18 cellular contexts compared by ENCODE assay signal in genomic region chr11:198236-198806, GRCh38. TPM values are rescaled to one million over a fixed set of nuclear protein-coding genes. Genes with fewer than 3 reads are reported as not detected.
DNase-seq lines count a peak whose midpoint lies in the region; ATAC-seq, FAIRE-seq and TF ChIP-seq lines count a peak whose summit lies in the region.
"Had no signal": no experiment of that assay in that cellular context is flagged by ENCODE, and none has a peak within 500 bp of the region (broad histone marks: within the 10 kb centered on the region; RNA-seq: fewer than 3 reads in every experiment).

No MANE protein-coding gene starts in this region.

- H3K36me3 Mint-ChIP-seq in activated CD8-positive, alpha-beta T cell treated with anti-CD3 and anti-CD28 coated beads, Interleukin-2, amount 10 ng/mL, durations not matched to agents 7 days and 5 days (ENCODE audit: low read depth), result peaks cover 3% of the 10 kb centered on the region
- peaks cover 10% of the 10 kb centered on the region for H3K36me3 Mint-ChIP-seq in activated CD8-positive, alpha-beta T cell treated with anti-CD3 and anti-CD28 coated beads for 36 hours (ENCODE audit: low read depth)
- no peaks in the 10 kb centered on the region for H3K36me3 Mint-ChIP-seq in glutamatergic neuron (ENCODE audit: unreplicated experiment)
- H3K36me3 Mint-ChIP-seq: IgD-negative memory B cell, neural progenitor cell had no signal

- H3K4me2 ChIP-seq in GM12878 (ENCODE audit: control insufficient read depth, insufficient read depth), result no peak overlapping the region
- no peak overlapping the region for H3K4me2 ChIP-seq in osteoblast (ENCODE audit: insufficient read depth, low read length)
- H3K4me2 ChIP-seq: neural progenitor cell had no signal

- SMC1A ChIA-PET in GM12878 (lab: Charles Lee; ENCODE audit: uncharacterized antibody, unreplicated experiment), result no interaction called here

- no TSS peak for BruUV-seq in GM12878 (replicated peaks; lab: Mats Ljungman, UMichigan)

- POLR2A ChIA-PET in activated CD8-positive, alpha-beta T cell treated with anti-CD3 and anti-CD28 coated beads, Interleukin-2, amount 10 ng/mL, durations not matched to agents 7 days and 5 days (lab: Charles Lee), result no interaction called here
- POLR2A ChIA-PET in activated CD8-positive, alpha-beta T cell treated with anti-CD3 and anti-CD28 coated beads for 36 hours (lab: Charles Lee), result no interaction called here
- POLR2A ChIA-PET in GM12878 (lab: Charles Lee), result no interaction called here

- no peaks in the 10 kb centered on the region for H3K36me3 ChIP-seq in GM12878 (ENCODE audit: control insufficient read depth in 2 of 2, insufficient read depth in 2 of 2, low read length in 1 of 2)
- H3K36me3 ChIP-seq in osteoblast (ENCODE audit: insufficient read depth, low read length), result peaks cover 13% of the 10 kb centered on the region
- H3K36me3 ChIP-seq in esophagus squamous epithelium, result peaks cover 0 to 30% (median 0%) of the 10 kb centered on the region in 3 donors
- H3K36me3 ChIP-seq: neural progenitor cell had no signal

- H3K79me2 ChIP-seq in GM12878 (ENCODE audit: control insufficient read depth, insufficient read depth, low read length), result no peaks in the 10 kb centered on the region
- peaks cover 9% of the 10 kb centered on the region for H3K79me2 ChIP-seq in osteoblast (ENCODE audit: insufficient read depth, low read length)

- no peaks in the 10 kb centered on the region for H3K9me3 Mint-ChIP-seq in activated CD8-positive, alpha-beta T cell treated with anti-CD3 and anti-CD28 coated beads, Interleukin-2, amount 10 ng/mL, durations not matched to agents 7 days and 5 days (ENCODE audit: insufficient read depth)
- no peaks in the 10 kb centered on the region for H3K9me3 Mint-ChIP-seq in activated CD8-positive, alpha-beta T cell treated with anti-CD3 and anti-CD28 coated beads for 36 hours
- no peaks in the 10 kb centered on the region for H3K9me3 Mint-ChIP-seq in glutamatergic neuron (ENCODE audit: unreplicated experiment)
- H3K9me3 Mint-ChIP-seq: CD4-positive, CD25-positive, alpha-beta regulatory T cell; IgD-negative memory B cell; neural progenitor cell; stimulated activated naive B cell treated with anti-CD40 and anti-IgM and Interleukin-4, amounts not matched to agents 10 μg/mL and 1 μg/mL and 100 μg/mL, for 72 hours; T-cell had no signal

- no peak for FAIRE-seq in GM12878 (lab: Jason Lieb, UNC)

- H3K9ac ChIP-seq in GM12878 (ENCODE audit: control insufficient read depth, insufficient read depth, low read length), result no peak overlapping the region
- H3K9ac ChIP-seq: neural progenitor cell had no signal

- H3K4me3 ChIP-seq in GM12878, result no peak overlapping the region
- H3K4me3 ChIP-seq in osteoblast (ENCODE audit: insufficient read depth, low read length), result no peak overlapping the region
- no peak overlapping the region for H3K4me3 ChIP-seq in esophagus squamous epithelium
- H3K4me3 ChIP-seq: body of pancreas, neural progenitor cell had no signal

- no peak for TF ChIP-seq EP300 in GM12878 (IDR thresholded peaks at IDR 0.05; ENCODE audit: borderline replicate concordance in 1 of 2, control insufficient read depth in 1 of 2, low read depth in 2 of 2, low read length in 2 of 2)

- in situ Hi-C loops in GM12878 (cut with MboI), result no loop called here

- H3K9me3 ChIP-seq in GM12878 (replicated peaks; ENCODE audit: control insufficient read depth, insufficient read depth, low read length) (no peaks in the 10 kb centered on the region), osteoblast (ENCODE audit: low read depth, low read length) (no peaks in the 10 kb centered on the region), esophagus squamous epithelium (no peaks in the 10 kb centered on the region)
- H3K9me3 ChIP-seq: body of pancreas had no signal

- no peak overlapping the region for H3K4me3 Mint-ChIP-seq in activated CD8-positive, alpha-beta T cell treated with anti-CD3 and anti-CD28 coated beads, Interleukin-2, amount 10 ng/mL, durations not matched to agents 7 days and 5 days
- no peak overlapping the region for H3K4me3 Mint-ChIP-seq in activated CD8-positive, alpha-beta T cell treated with anti-CD3 and anti-CD28 coated beads for 36 hours
- no peak overlapping the region for H3K4me3 Mint-ChIP-seq in glutamatergic neuron (ENCODE audit: unreplicated experiment)
- H3K4me3 Mint-ChIP-seq: CD4-positive, CD25-positive, alpha-beta regulatory T cell; neural progenitor cell; stimulated activated naive B cell treated with anti-CD40 and anti-IgM and Interleukin-4, amounts not matched to agents 10 μg/mL and 1 μg/mL and 100 μg/mL, for 72 hours; T-cell had no signal

- H4K20me1 ChIP-seq in GM12878 (ENCODE audit: control insufficient read depth, insufficient read depth) (no peaks in the 10 kb centered on the region), osteoblast (ENCODE audit: insufficient read depth, low read length) (peaks cover 22% of the 10 kb centered on the region)

- peaks cover 23% of the 10 kb centered on the region for H3K4me1 Mint-ChIP-seq in activated CD8-positive, alpha-beta T cell treated with anti-CD3 and anti-CD28 coated beads, Interleukin-2, amount 10 ng/mL, durations not matched to agents 7 days and 5 days (ENCODE audit: low read depth)
- peaks cover 24% of the 10 kb centered on the region for H3K4me1 Mint-ChIP-seq in activated CD8-positive, alpha-beta T cell treated with anti-CD3 and anti-CD28 coated beads for 36 hours (ENCODE audit: low read depth)
- no peaks in the 10 kb centered on the region for H3K4me1 Mint-ChIP-seq in glutamatergic neuron (ENCODE audit: low read depth, unreplicated experiment)
- H3K4me1 Mint-ChIP-seq: H9, neural progenitor cell had no signal

- peak overlapping the region; percentile 44 for H3K27ac Mint-ChIP-seq in activated CD8-positive, alpha-beta T cell treated with anti-CD3 and anti-CD28 coated beads, Interleukin-2, amount 10 ng/mL, durations not matched to agents 7 days and 5 days
- no peak overlapping the region for H3K27ac Mint-ChIP-seq in activated CD8-positive, alpha-beta T cell treated with anti-CD3 and anti-CD28 coated beads for 36 hours
- no peak overlapping the region for H3K27ac Mint-ChIP-seq in glutamatergic neuron (ENCODE audit: unreplicated experiment)
- H3K27ac Mint-ChIP-seq: H9, IgD-negative memory B cell, neural progenitor cell, T-cell had no signal

- no peak for TF ChIP-seq RAD21 in GM12878 (IDR thresholded peaks at IDR 0.05; ENCODE audit: insufficient read depth, low read depth, low read length)

- no peaks in the 10 kb centered on the region for H3K4me1 ChIP-seq in GM12878 (ENCODE audit: control insufficient read depth, insufficient read depth, low read length)
- no peaks in the 10 kb centered on the region for H3K4me1 ChIP-seq in osteoblast (ENCODE audit: insufficient read depth, low read length)
- peaks cover 0 to 9% (median 0%) of the 10 kb centered on the region in 3 donors for H3K4me1 ChIP-seq in esophagus squamous epithelium
- H3K4me1 ChIP-seq: body of pancreas, neural progenitor cell had no signal

- ATAC-seq in activated CD8-positive, alpha-beta T cell treated with anti-CD3 and anti-CD28 coated beads, Interleukin-2, amount 10 ng/mL, durations not matched to agents 7 days and 5 days, result no peak
- no peak for ATAC-seq in activated CD8-positive, alpha-beta T cell treated with anti-CD3 and anti-CD28 coated beads for 36 hours
- ATAC-seq in GM12878, result peak; percentile 16; the same call in 2 of the 3 replicates
- ATAC-seq: body of pancreas; stimulated activated naive B cell treated with anti-CD40 and anti-IgM and Interleukin-4, amounts not matched to agents 10 μg/mL and 1 μg/mL and 100 μg/mL, for 72 hours; T-cell had no signal

- CTCF ChIA-PET in activated CD8-positive, alpha-beta T cell treated with anti-CD3 and anti-CD28 coated beads, Interleukin-2, amount 10 ng/mL, durations not matched to agents 7 days and 5 days (lab: Charles Lee), result no interaction called here
- CTCF ChIA-PET in activated CD8-positive, alpha-beta T cell treated with anti-CD3 and anti-CD28 coated beads for 36 hours (lab: Charles Lee), result no interaction called here
- CTCF ChIA-PET in GM12878 (lab: Yijun Ruan, JAX), result no interaction called here

- H3K27ac ChIP-seq in GM12878 (ENCODE audit: control insufficient read depth, insufficient read depth), result no peak overlapping the region
- no peak overlapping the region for H3K27ac ChIP-seq in osteoblast (ENCODE audit: low read depth, low read length)
- no peak overlapping the region for H3K27ac ChIP-seq in esophagus squamous epithelium
- H3K27ac ChIP-seq: body of pancreas, neural progenitor cell had no signal

- no peak for TF ChIP-seq CTCF in activated CD8-positive, alpha-beta T cell treated with anti-CD3 and anti-CD28 coated beads for 36 hours (IDR thresholded peaks at IDR 0.05)
- TF ChIP-seq CTCF in GM12878 (IDR thresholded peaks at IDR 0.05 in 2 of 3, conservative IDR thresholded peaks at IDR 0.05 in 1 of 3; ENCODE audit: control insufficient read depth in 2 of 3, extremely low read depth in 1 of 3, insufficient read depth in 1 of 3, low read depth in 3 of 3, low read length in 3 of 3) (no peak), osteoblast (IDR thresholded peaks at IDR 0.05; ENCODE audit: extremely low read depth, low read depth, low read length) (no peak), glutamatergic neuron (IDR thresholded peaks at IDR 0.05; ENCODE audit: partially characterized antibody, unreplicated experiment) (no peak), esophagus squamous epithelium (IDR thresholded peaks at IDR 0.05) (no peak)

- 85% methylated on average over 21 of the region's 21 CpGs for WGBS in GM12878 (ENCODE audit: insufficient coverage, insufficient replicate concordance, low lambda C conversion rate, missing lambda C conversion rate)
- WGBS in esophagus squamous epithelium, 2 donors, result 81 to 100% methylated on average over 1 to 9 of the region's 21 CpGs

- H3K27me3 Mint-ChIP-seq in activated CD8-positive, alpha-beta T cell treated with anti-CD3 and anti-CD28 coated beads, Interleukin-2, amount 10 ng/mL, durations not matched to agents 7 days and 5 days (ENCODE audit: low read depth), result no peaks in the 10 kb centered on the region
- no peaks in the 10 kb centered on the region for H3K27me3 Mint-ChIP-seq in activated CD8-positive, alpha-beta T cell treated with anti-CD3 and anti-CD28 coated beads for 36 hours
- peaks cover 2% of the 10 kb centered on the region for H3K27me3 Mint-ChIP-seq in glutamatergic neuron (ENCODE audit: unreplicated experiment)
- H3K27me3 Mint-ChIP-seq: CD4-positive, CD25-positive, alpha-beta regulatory T cell; IgD-negative memory B cell; stimulated activated naive B cell treated with anti-CD40 and anti-IgM and Interleukin-4, amounts not matched to agents 10 μg/mL and 1 μg/mL and 100 μg/mL, for 72 hours; T-cell had no signal

- intact Hi-C loops in activated CD8-positive, alpha-beta T cell treated with anti-CD3 and anti-CD28 coated beads for 36 hours (cut with micrococcal nuclease), result no loop called here
- intact Hi-C loops in GM12878 (cut with micrococcal nuclease; ENCODE audit: unreplicated experiment), result no loop called here
- intact Hi-C loops in esophagus squamous epithelium (cut with DNase I), result no loop called here

- RAD21 ChIA-PET in GM12878 (lab: Charles Lee; ENCODE audit: unreplicated experiment), result interaction anchor here (1.3 kb wide), 1 partner anchor 8 kb away, joined by 3 read pairs; the partner anchor contains the start of gene BET1L

- no peak overlapping the region for H2AFZ ChIP-seq in GM12878 (ENCODE audit: control insufficient read depth, low read depth, low read length)
- no peak overlapping the region for H2AFZ ChIP-seq in osteoblast (ENCODE audit: low read length)
- H2AFZ ChIP-seq: neural progenitor cell had no signal

- H3K27me3 ChIP-seq in GM12878 (replicated peaks in 1 of 2; ENCODE audit: control insufficient read depth in 2 of 2, insufficient read depth in 2 of 2, low read length in 1 of 2) (no peaks in the 10 kb centered on the region), osteoblast (ENCODE audit: insufficient read depth, low read length) (no peaks in the 10 kb centered on the region), esophagus squamous epithelium (peaks cover 0 to 4% (median 0%) of the 10 kb centered on the region in 4 donors)
- H3K27me3 ChIP-seq: body of pancreas, neural progenitor cell had no signal

- no peak; the same call in 1 of the 2 replicates for TF ChIP-seq POLR2A in GM12878 (IDR thresholded peaks at IDR 0.05; ENCODE audit: low read depth, low read length)
- TF ChIP-seq POLR2A in esophagus squamous epithelium (IDR thresholded peaks at IDR 0.05), result no peak

- peak; percentile 16 for DNase-seq in activated CD8-positive, alpha-beta T cell treated with anti-CD3 and anti-CD28 coated beads, Interleukin-2, amount 10 ng/mL, durations not matched to agents 7 days and 5 days
- DNase-seq in activated CD8-positive, alpha-beta T cell treated with anti-CD3 and anti-CD28 coated beads for 36 hours, result no peak
- DNase-seq in GM12878 (ENCODE audit: low read depth, low spot score), result no peak
- peak; percentile 77 for DNase-seq in osteoblast (ENCODE audit: insufficient read length, low spot score, missing footprints)
- no peak for DNase-seq in glutamatergic neuron
- DNase-seq in esophagus squamous epithelium (lab: John Stamatoyannopoulos, UW), result no peak
- DNase-seq: activated CD4-positive, CD25-positive, alpha-beta regulatory T cell; CD4-positive, CD25-positive, alpha-beta regulatory T cell; EL; H9; mesenchymal stem cell; stimulated activated naive B cell treated with anti-CD40 and anti-IgM and Interleukin-4, amounts not matched to agents 10 μg/mL and 1 μg/mL and 100 μg/mL, for 72 hours had no signal

RNA-seq across cellular contexts. Expression of gene SCGB1C1, which starts 5.4 kb away (rescaled TPM):
- not detected for total RNA-seq in activated CD8-positive, alpha-beta T cell treated with anti-CD3 and anti-CD28 coated beads, Interleukin-2, amount 10 ng/mL, durations not matched to agents 7 days and 5 days
- not detected for total RNA-seq in activated CD8-positive, alpha-beta T cell treated with anti-CD3 and anti-CD28 coated beads for 36 hours
- total RNA-seq in GM12878 (2013; cell fraction: nucleolus; rRNA removed), result not detected in 2 replicates
- not detected in 2 replicates for total RNA-seq in GM12878 (2014; rRNA removed)
- total RNA-seq in GM12878 (2014; rRNA removed; fragmentation: Illumina TruSeq; extraction: Trizol), result not detected in 2 replicates
- not detected in 2 replicates for total RNA-seq in GM12878 (2021)
- polyA plus RNA-seq in GM12878 (2011; ENCODE audit: low read depth), result not detected
- polyA plus RNA-seq in GM12878 (2011; rRNA removed), result not detected in 2 replicates
- not detected in 2 replicates for polyA plus RNA-seq in GM12878 (2011; cell fraction: cytosol; rRNA removed)
- not detected in 2 replicates for polyA plus RNA-seq in GM12878 (2011; cell fraction: nucleus; rRNA removed)
- not detected in 2 replicates for polyA plus RNA-seq in GM12878 (2012)
- not detected in 2 replicates for polyA plus RNA-seq in GM12878 (2014; fragmentation: Illumina TruSeq; extraction: Trizol)
- not detected for polyA plus RNA-seq in GM12878 (2014; fragmentation: Nextera tagmentation; extraction: Ambion mirVana)
- not detected in 2 replicates for polyA plus RNA-seq in GM12878 (2014; rRNA removed)
- not detected for polyA plus RNA-seq in GM12878 (2016; fragmentation: Nextera tagmentation; extraction: Ambion mirVana)
- polyA minus RNA-seq in GM12878 (2011; rRNA and poly(A)+ RNA removed), result not detected in 2 replicates
- polyA minus RNA-seq in GM12878 (2011; cell fraction: cytosol; rRNA and poly(A)+ RNA removed), result not detected in 2 replicates
- polyA minus RNA-seq in GM12878 (2011; cell fraction: nucleus; rRNA and poly(A)+ RNA removed), result not detected in 2 replicates
- not detected in 2 replicates for total RNA-seq in osteoblast
- total RNA-seq in glutamatergic neuron (ENCODE audit: unreplicated experiment), result not detected
- not detected for total RNA-seq in esophagus squamous epithelium
- total RNA-seq: A673; body of pancreas; CD4-positive, CD25-positive, alpha-beta regulatory T cell; H9; RPMI7951; T-cell had no signal
- polyA plus RNA-seq: CD4-positive, CD25-positive, alpha-beta regulatory T cell; IgD-negative memory B cell had no signal

RNA-seq across cellular contexts. Expression of gene BET1L, which starts 8.9 kb away (rescaled TPM):
- 10 to 100 TPM; 33.8 to 34.2 TPM for total RNA-seq in activated CD8-positive, alpha-beta T cell treated with anti-CD3 and anti-CD28 coated beads, Interleukin-2, amount 10 ng/mL, durations not matched to agents 7 days and 5 days
- total RNA-seq in activated CD8-positive, alpha-beta T cell treated with anti-CD3 and anti-CD28 coated beads for 36 hours, result 10 to 100 TPM; 58.4 to 68.9 TPM
- 54.6 and 60.2 TPM in 2 replicates for total RNA-seq in GM12878 (2013; cell fraction: nucleolus; rRNA removed)
- total RNA-seq in GM12878 (2014; rRNA removed), result 15.6 and 17.8 TPM in 2 replicates
- 13.7 and 14.0 TPM in 2 replicates for total RNA-seq in GM12878 (2014; rRNA removed; fragmentation: Illumina TruSeq; extraction: Trizol)
- total RNA-seq in GM12878 (2021), result 40.5 and 48.9 TPM in 2 replicates
- 36.2 TPM for polyA plus RNA-seq in GM12878 (2011; ENCODE audit: low read depth)
- polyA plus RNA-seq in GM12878 (2011; rRNA removed), result 24.6 and 44.2 TPM in 2 replicates
- 66.9 and 68.1 TPM in 2 replicates for polyA plus RNA-seq in GM12878 (2011; cell fraction: cytosol; rRNA removed)
- 49.8 and 58.9 TPM in 2 replicates for polyA plus RNA-seq in GM12878 (2011; cell fraction: nucleus; rRNA removed)
- 52.3 and 52.9 TPM in 2 replicates for polyA plus RNA-seq in GM12878 (2012)
- 28.3 and 40.8 TPM in 2 replicates for polyA plus RNA-seq in GM12878 (2014; fragmentation: Illumina TruSeq; extraction: Trizol)
- 10 to 100 TPM in 1 of 2 experiments, 1 to 10 TPM in 1; 6.7 to 12.4 TPM for polyA plus RNA-seq in GM12878 (2014; fragmentation: Nextera tagmentation; extraction: Ambion mirVana)
- 38.7 and 43.0 TPM in 2 replicates for polyA plus RNA-seq in GM12878 (2014; rRNA removed)
- polyA plus RNA-seq in GM12878 (2016; fragmentation: Nextera tagmentation; extraction: Ambion mirVana), result 10 to 100 TPM; 46.9 to 55.4 TPM
- polyA minus RNA-seq in GM12878 (2011; rRNA and poly(A)+ RNA removed), result 77.0 and 86.8 TPM in 2 replicates
- polyA minus RNA-seq in GM12878 (2011; cell fraction: cytosol; rRNA and poly(A)+ RNA removed), result 11.8 and 13.0 TPM in 2 replicates
- polyA minus RNA-seq in GM12878 (2011; cell fraction: nucleus; rRNA and poly(A)+ RNA removed), result 44.2 and 63.0 TPM in 2 replicates
- total RNA-seq in osteoblast, result 24.6 and 25.6 TPM in 2 replicates
- 45.5 TPM for total RNA-seq in glutamatergic neuron (ENCODE audit: unreplicated experiment)
- 10 to 100 TPM; 16.3 to 24.8 (median 17.1) TPM for total RNA-seq in esophagus squamous epithelium

RNA-seq across cellular contexts. Expression of gene RIC8A, which starts 9.2 kb away (rescaled TPM):
- total RNA-seq in activated CD8-positive, alpha-beta T cell treated with anti-CD3 and anti-CD28 coated beads, Interleukin-2, amount 10 ng/mL, durations not matched to agents 7 days and 5 days, result 100 to 1,000 TPM; 121 to 126 TPM
- total RNA-seq in activated CD8-positive, alpha-beta T cell treated with anti-CD3 and anti-CD28 coated beads for 36 hours, result 100 to 1,000 TPM in 1 of 2 experiments, 10 to 100 TPM in 1; 96.5 to 108 TPM
- 45.6 and 57.5 TPM in 2 replicates for total RNA-seq in GM12878 (2013; cell fraction: nucleolus; rRNA removed)
- 157 and 167 TPM in 2 replicates for total RNA-seq in GM12878 (2014; rRNA removed)
- 81.2 and 82.9 TPM in 2 replicates for total RNA-seq in GM12878 (2014; rRNA removed; fragmentation: Illumina TruSeq; extraction: Trizol)
- 97.8 and 107 TPM in 2 replicates for total RNA-seq in GM12878 (2021)
- 69.6 TPM for polyA plus RNA-seq in GM12878 (2011; ENCODE audit: low read depth)
- 46.4 and 93.7 TPM in 2 replicates for polyA plus RNA-seq in GM12878 (2011; rRNA removed)
- 105 and 117 TPM in 2 replicates for polyA plus RNA-seq in GM12878 (2011; cell fraction: cytosol; rRNA removed)
- 289 and 296 TPM in 2 replicates for polyA plus RNA-seq in GM12878 (2011; cell fraction: nucleus; rRNA removed)
- polyA plus RNA-seq in GM12878 (2012), result 52.9 and 63.6 TPM in 2 replicates
- 38.1 and 77.6 TPM in 2 replicates for polyA plus RNA-seq in GM12878 (2014; fragmentation: Illumina TruSeq; extraction: Trizol)
- 10 to 100 TPM; 10.4 to 12.4 TPM for polyA plus RNA-seq in GM12878 (2014; fragmentation: Nextera tagmentation; extraction: Ambion mirVana)
- polyA plus RNA-seq in GM12878 (2014; rRNA removed), result 106 and 109 TPM in 2 replicates
- polyA plus RNA-seq in GM12878 (2016; fragmentation: Nextera tagmentation; extraction: Ambion mirVana), result 10 to 100 TPM; 68.6 to 79.9 TPM
- 84.0 and 146 TPM in 2 replicates for polyA minus RNA-seq in GM12878 (2011; rRNA and poly(A)+ RNA removed)
- 30.2 and 48.7 TPM in 2 replicates for polyA minus RNA-seq in GM12878 (2011; cell fraction: cytosol; rRNA and poly(A)+ RNA removed)
- 74.8 and 117 TPM in 2 replicates for polyA minus RNA-seq in GM12878 (2011; cell fraction: nucleus; rRNA and poly(A)+ RNA removed)
- total RNA-seq in osteoblast, result 128 and 134 TPM in 2 replicates
- total RNA-seq in glutamatergic neuron (ENCODE audit: unreplicated experiment), result 95.5 TPM
- total RNA-seq in esophagus squamous epithelium, result 10 to 100 TPM; 48.3 to 71.1 (median 60.2) TPM

RNA-seq across cellular contexts. Expression of gene SIRT3, which starts 37.8 kb away (rescaled TPM):
- total RNA-seq in activated CD8-positive, alpha-beta T cell treated with anti-CD3 and anti-CD28 coated beads, Interleukin-2, amount 10 ng/mL, durations not matched to agents 7 days and 5 days, result 10 to 100 TPM; 13.1 to 15.0 TPM
- total RNA-seq in activated CD8-positive, alpha-beta T cell treated with anti-CD3 and anti-CD28 coated beads for 36 hours, result 10 to 100 TPM; 27.7 to 32.1 TPM
- total RNA-seq in GM12878 (2013; cell fraction: nucleolus; rRNA removed), result 26.5 and 33.8 TPM in 2 replicates
- total RNA-seq in GM12878 (2014; rRNA removed), result 12.4 and 13.3 TPM in 2 replicates
- 7.1 and 8.5 TPM in 2 replicates for total RNA-seq in GM12878 (2014; rRNA removed; fragmentation: Illumina TruSeq; extraction: Trizol)
- total RNA-seq in GM12878 (2021), result 12.9 and 15.1 TPM in 2 replicates
- polyA plus RNA-seq in GM12878 (2011; ENCODE audit: low read depth), result 11.2 TPM
- 15.8 and 18.8 TPM in 2 replicates for polyA plus RNA-seq in GM12878 (2011; rRNA removed)
- polyA plus RNA-seq in GM12878 (2011; cell fraction: cytosol; rRNA removed), result 26.1 and 26.7 TPM in 2 replicates
- polyA plus RNA-seq in GM12878 (2011; cell fraction: nucleus; rRNA removed), result 44.2 and 52.4 TPM in 2 replicates
- polyA plus RNA-seq in GM12878 (2012), result 21.5 and 28.2 TPM in 2 replicates
- 11.8 and 19.4 TPM in 2 replicates for polyA plus RNA-seq in GM12878 (2014; fragmentation: Illumina TruSeq; extraction: Trizol)
- polyA plus RNA-seq in GM12878 (2014; fragmentation: Nextera tagmentation; extraction: Ambion mirVana), result 1 to 10 TPM in 1 of 2 experiments, under 1 TPM in 1; 0.90 to 2.8 TPM
- 22.6 and 23.2 TPM in 2 replicates for polyA plus RNA-seq in GM12878 (2014; rRNA removed)
- polyA plus RNA-seq in GM12878 (2016; fragmentation: Nextera tagmentation; extraction: Ambion mirVana), result 10 to 100 TPM; 11.4 to 12.9 TPM
- polyA minus RNA-seq in GM12878 (2011; rRNA and poly(A)+ RNA removed), result 6.3 and 21.2 TPM in 2 replicates
- 2.8 and 5.7 TPM in 2 replicates for polyA minus RNA-seq in GM12878 (2011; cell fraction: cytosol; rRNA and poly(A)+ RNA removed)
- 10.2 and 16.3 TPM in 2 replicates for polyA minus RNA-seq in GM12878 (2011; cell fraction: nucleus; rRNA and poly(A)+ RNA removed)
- 10.9 and 11.2 TPM in 2 replicates for total RNA-seq in osteoblast
- total RNA-seq in glutamatergic neuron (ENCODE audit: unreplicated experiment), result 23.6 TPM
- total RNA-seq in esophagus squamous epithelium, result 1 to 10 TPM; 2.5 to 8.3 (median 6.1) TPM

RNA-seq across cellular contexts. Expression of gene PSMD13, which starts 38.5 kb away (rescaled TPM):
- 100 to 1,000 TPM; 164 to 173 TPM for total RNA-seq in activated CD8-positive, alpha-beta T cell treated with anti-CD3 and anti-CD28 coated beads, Interleukin-2, amount 10 ng/mL, durations not matched to agents 7 days and 5 days
- 100 to 1,000 TPM; 220 to 228 TPM for total RNA-seq in activated CD8-positive, alpha-beta T cell treated with anti-CD3 and anti-CD28 coated beads for 36 hours
- 72.9 and 74.9 TPM in 2 replicates for total RNA-seq in GM12878 (2013; cell fraction: nucleolus; rRNA removed)
- 173 and 184 TPM in 2 replicates for total RNA-seq in GM12878 (2014; rRNA removed)
- 131 and 141 TPM in 2 replicates for total RNA-seq in GM12878 (2014; rRNA removed; fragmentation: Illumina TruSeq; extraction: Trizol)
- total RNA-seq in GM12878 (2021), result 160 and 163 TPM in 2 replicates
- 82.9 TPM for polyA plus RNA-seq in GM12878 (2011; ENCODE audit: low read depth)
- polyA plus RNA-seq in GM12878 (2011; rRNA removed), result 159 and 169 TPM in 2 replicates
- polyA plus RNA-seq in GM12878 (2011; cell fraction: cytosol; rRNA removed), result 181 and 204 TPM in 2 replicates
- 151 and 175 TPM in 2 replicates for polyA plus RNA-seq in GM12878 (2011; cell fraction: nucleus; rRNA removed)
- polyA plus RNA-seq in GM12878 (2012), result 108 and 124 TPM in 2 replicates
- 164 and 170 TPM in 2 replicates for polyA plus RNA-seq in GM12878 (2014; fragmentation: Illumina TruSeq; extraction: Trizol)
- polyA plus RNA-seq in GM12878 (2014; fragmentation: Nextera tagmentation; extraction: Ambion mirVana), result 100 to 1,000 TPM; 198 to 221 TPM
- 169 and 193 TPM in 2 replicates for polyA plus RNA-seq in GM12878 (2014; rRNA removed)
- polyA plus RNA-seq in GM12878 (2016; fragmentation: Nextera tagmentation; extraction: Ambion mirVana), result 100 to 1,000 TPM; 277 to 303 TPM
- polyA minus RNA-seq in GM12878 (2011; rRNA and poly(A)+ RNA removed), result 71.0 and 89.0 TPM in 2 replicates
- 26.2 and 34.4 TPM in 2 replicates for polyA minus RNA-seq in GM12878 (2011; cell fraction: cytosol; rRNA and poly(A)+ RNA removed)
- 33.7 and 39.5 TPM in 2 replicates for polyA minus RNA-seq in GM12878 (2011; cell fraction: nucleus; rRNA and poly(A)+ RNA removed)
- total RNA-seq in osteoblast, result 110 and 117 TPM in 2 replicates
- 136 TPM for total RNA-seq in glutamatergic neuron (ENCODE audit: unreplicated experiment)
- total RNA-seq in esophagus squamous epithelium, result 100 to 1,000 TPM in 2 of 4 donors, 10 to 100 TPM in 2; 46.4 to 116 (median 105) TPM

Comparison
In these comparisons a context has a peak if more than half of its experiments do, and no peak if none do; other contexts are left out.
1. DNase-seq: peak in activated CD8-positive, alpha-beta T cell treated with anti-CD3 and anti-CD28 coated beads, Interleukin-2, amount 10 ng/mL, durations not matched to agents 7 days and 5 days (single experiment) and osteoblast (single experiment); none in activated CD8-positive, alpha-beta T cell treated with anti-CD3 and anti-CD28 coated beads for 36 hours (single experiment), GM12878 (single experiment), glutamatergic neuron (single experiment) and esophagus squamous epithelium (single experiment).